8 cellular contexts compared by ENCODE assay signal in the genomic region with DNA sequence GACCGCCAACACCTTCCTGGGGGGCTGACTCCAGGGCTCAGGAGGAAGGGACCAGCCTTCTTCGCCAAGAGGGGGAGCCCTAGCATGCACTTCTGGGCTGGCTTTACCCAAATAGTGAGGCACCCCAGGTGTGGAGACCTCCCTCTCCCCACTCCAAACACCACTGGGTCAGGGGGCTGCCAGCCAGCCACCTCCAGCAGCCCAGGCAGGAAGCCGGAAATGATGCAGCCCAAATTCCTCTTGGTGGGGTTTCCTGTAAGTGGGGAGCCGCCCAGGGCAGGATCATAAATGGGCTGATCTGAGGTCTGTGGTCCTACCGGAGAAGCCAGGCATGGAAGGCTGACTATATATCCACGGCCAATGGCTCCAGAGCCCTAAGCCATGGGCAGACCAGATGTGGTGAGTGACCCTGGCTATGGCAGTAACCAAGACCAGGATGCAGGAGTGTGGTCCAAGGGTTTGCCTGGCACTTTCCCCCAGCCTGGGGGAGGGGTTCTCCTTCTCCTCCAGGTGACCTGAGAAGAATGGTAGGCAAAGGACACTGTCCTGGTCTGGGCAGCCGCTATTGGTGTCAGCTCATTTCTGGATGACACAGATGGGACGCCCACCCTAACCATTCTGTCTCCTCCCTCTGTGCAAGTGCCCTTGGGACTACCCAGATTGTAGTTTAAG. TPM values are rescaled to one million over a fixed set of nuclear protein-coding genes. Genes with fewer than 3 reads are reported as not detected.
DNase-seq lines count a peak whose midpoint lies in the region; ATAC-seq, FAIRE-seq and TF ChIP-seq lines count a peak whose summit lies in the region.

No MANE protein-coding gene starts in this region.

- CTCF ChIA-PET in HepG2 (lab: Yijun Ruan, JAX; ENCODE audit: low intra/inter-chr PET ratio, low total read pairs), result no interaction called here

- peaks cover 31% of the 10 kb centered on the region for H3K4me1 ChIP-seq in HepG2 (ENCODE audit: insufficient read depth, low read length)

- TF ChIP-seq POLR2A in HepG2 (IDR thresholded peaks at IDR 0.05; ENCODE audit: insufficient read depth in 1 of 2, low read depth in 2 of 2, low read length in 2 of 2) (no peak), GM18505 (IDR thresholded peaks at IDR 0.05; ENCODE audit: borderline replicate concordance, extremely low read depth, insufficient read depth, insufficient read length) (no peak)

- H3K4me2 ChIP-seq in HepG2 (ENCODE audit: low read depth, low read length), result no peak overlapping the region

- no peak for FAIRE-seq in HepG2 (lab: Jason Lieb, UNC)

- 97% methylated on average over 5 of the region's 8 CpGs for WGBS in HepG2 (ENCODE audit: low lambda C conversion rate)

- TF ChIP-seq CTCF in HL-60 (IDR thresholded peaks at IDR 0.05; ENCODE audit: insufficient read depth, low read length) (peak; percentile 3), HepG2 (CRISPR knock-in tag; IDR thresholded peaks at IDR 0.05) (peak; percentile 32)

- DNase-seq in 8988T (peak; percentile 61), HL-60 (ENCODE audit: low read depth in 1 of 2, low spot score in 1 of 2) (no peak), HepG2 (ENCODE audit: low spot score) (no peak), SKM-1 treated with dmso at 0.1 percent for 144 hours (lab: John Stamatoyannopoulos, UW; ENCODE audit: unreplicated experiment) (no peak), AG08396 (ENCODE audit: low spot score) (no peak), NCI-H774 (lab: John Stamatoyannopoulos, UW) (no peak)
- peak; percentile 54 for DNase-seq in activated naive CD8-positive, alpha-beta T cell treated with anti-CD3 and anti-CD28 coated beads, Interleukin-2, amount 10 ng/mL, durations not matched to agents 7 days and 5 days

- H3K4me1 Mint-ChIP-seq in activated naive CD8-positive, alpha-beta T cell treated with anti-CD3 and anti-CD28 coated beads, Interleukin-2, amount 10 ng/mL, durations not matched to agents 7 days and 5 days, result peaks cover 43% of the 10 kb centered on the region

- in situ Hi-C loops in HepG2 (cut with HindIII; ENCODE audit: extremely low pct_ligation_motif_present, low pct_unique_long_range_greater_than_20kb), result no loop called here

- peaks cover 14% of the 10 kb centered on the region; the same call in 1 of the 2 replicates for H4K20me1 ChIP-seq in HepG2 (ENCODE audit: insufficient read depth, low read length)

- H3K9ac ChIP-seq in HepG2 (ENCODE audit: insufficient read depth, low read depth, low read length), result no peak overlapping the region

- H3K27me3 Mint-ChIP-seq in activated naive CD8-positive, alpha-beta T cell treated with anti-CD3 and anti-CD28 coated beads, Interleukin-2, amount 10 ng/mL, durations not matched to agents 7 days and 5 days, result no peaks in the 10 kb centered on the region

- no peaks in the 10 kb centered on the region for H3K9me3 Mint-ChIP-seq in activated naive CD8-positive, alpha-beta T cell treated with anti-CD3 and anti-CD28 coated beads, Interleukin-2, amount 10 ng/mL, durations not matched to agents 7 days and 5 days

- no peaks in the 10 kb centered on the region for H3K27me3 ChIP-seq in HL-60 (ENCODE audit: insufficient read depth, poor library complexity, severe bottlenecking)
- H3K27me3 ChIP-seq in HepG2 (ENCODE audit: control insufficient read depth in 1 of 2, insufficient read depth in 2 of 2, low read length in 2 of 2), result no peaks in the 10 kb centered on the region

- no peak for TF ChIP-seq EP300 in HepG2 (IDR thresholded peaks at IDR 0.05; ENCODE audit: low read depth in 2 of 2, low read length in 2 of 2)
- TF ChIP-seq EP300 in HepG2 (CRISPR knock-in tag; IDR thresholded peaks at IDR 0.05; ENCODE audit: borderline replicate concordance), result no peak

- H3K36me3 ChIP-seq in HepG2 (replicated peaks in 1 of 2; ENCODE audit: control insufficient read depth in 1 of 2, insufficient read depth in 2 of 2, low read length in 2 of 2), result peaks cover 1 to 3% of the 10 kb centered on the region in 2 experiments; a peak in 3 of 5 replicates

- peaks cover 6% of the 10 kb centered on the region for H3K36me3 Mint-ChIP-seq in activated naive CD8-positive, alpha-beta T cell treated with anti-CD3 and anti-CD28 coated beads, Interleukin-2, amount 10 ng/mL, durations not matched to agents 7 days and 5 days

- H3K27ac ChIP-seq in HL-60 (replicated peaks) (0 out of 2 replicates have a peak overlapping the region, but pooled peaks have one; percentile 2), HepG2 (ENCODE audit: extremely low read length, insufficient read depth, low read length) (no peak overlapping the region)

- no TSS peak for BruUV-seq in HepG2 (replicated peaks; lab: Mats Ljungman, UMichigan)

- POLR2A ChIA-PET in activated naive CD8-positive, alpha-beta T cell treated with anti-CD3 and anti-CD28 coated beads, Interleukin-2, amount 10 ng/mL, durations not matched to agents 7 days and 5 days (lab: Charles Lee), result interaction anchor here (0.5 to 3.7 kb wide), 4 partner anchors 17 to 444 kb away, joined by 3 to 34 read pairs (median 6); a partner anchor contains a TSS
- POLR2A ChIA-PET in HepG2 (lab: Yijun Ruan, JAX), result no interaction called here

- no peaks in the 10 kb centered on the region for H3K9me3 ChIP-seq in HepG2 (ENCODE audit: low read length)

- peak overlapping the region; percentile 16 for H3K4me3 Mint-ChIP-seq in activated naive CD8-positive, alpha-beta T cell treated with anti-CD3 and anti-CD28 coated beads, Interleukin-2, amount 10 ng/mL, durations not matched to agents 7 days and 5 days

- intact Hi-C loops in HepG2 (cut with micrococcal nuclease; ENCODE audit: unreplicated experiment), result no loop called here

- H2AFZ ChIP-seq in HepG2 (ENCODE audit: low read length), result no peak overlapping the region

- peak overlapping the region; percentile 83 for H3K27ac Mint-ChIP-seq in activated naive CD8-positive, alpha-beta T cell treated with anti-CD3 and anti-CD28 coated beads, Interleukin-2, amount 10 ng/mL, durations not matched to agents 7 days and 5 days

- TF ChIP-seq RAD21 in HepG2 (CRISPR knock-in tag; IDR thresholded peaks at IDR 0.05), result no peak

- no peak for ATAC-seq in activated naive CD8-positive, alpha-beta T cell treated with anti-CD3 and anti-CD28 coated beads, Interleukin-2, amount 10 ng/mL, durations not matched to agents 7 days and 5 days (ENCODE audit: low read depth)
- no peak for ATAC-seq in HepG2
- no peak for ATAC-seq in GM18505 (IDR thresholded peaks at IDR 0.05; ENCODE audit: unreplicated experiment)

- H3K4me3 ChIP-seq in HL-60 (replicated peaks; ENCODE audit: insufficient read depth, low read length) (no peak overlapping the region), HepG2 (replicated peaks in 1 of 3; ENCODE audit: insufficient read depth in 1 of 3, low read depth in 2 of 3, low read length in 3 of 3) (no peak overlapping the region)

- peaks cover 23% of the 10 kb centered on the region for H3K79me2 ChIP-seq in HepG2 (ENCODE audit: insufficient read depth, low read length)

RNA-seq across cellular contexts. Expression of a gene that starts 4.2 kb away (rescaled TPM):
- total RNA-seq in activated naive CD8-positive, alpha-beta T cell treated with anti-CD3 and anti-CD28 coated beads, Interleukin-2, amount 10 ng/mL, durations not matched to agents 7 days and 5 days, result 10 to 100 TPM; 73.3 to 73.4 TPM
- 12.9 and 14.2 TPM in 2 replicates for total RNA-seq in HepG2 (2016; rRNA removed; fragmentation: Illumina TruSeq; extraction: Trizol)
- total RNA-seq in HepG2 (2016; cell fraction: cytosol; rRNA removed; fragmentation: Illumina TruSeq; extraction: Trizol; ENCODE audit: low read depth), result 6.7 and 9.1 TPM in 2 replicates
- total RNA-seq in HepG2 (2016; cell fraction: insoluble cytoplasmic fraction; rRNA removed; fragmentation: Illumina TruSeq; extraction: Trizol), result 11.3 and 13.5 TPM in 2 replicates
- total RNA-seq in HepG2 (2016; cell fraction: membrane; rRNA removed; fragmentation: Illumina TruSeq; extraction: Trizol), result 23.5 and 27.1 TPM in 2 replicates
- 11.7 and 17.3 TPM in 2 replicates for total RNA-seq in HepG2 (2016; cell fraction: nucleus; rRNA removed; fragmentation: Illumina TruSeq; extraction: Trizol)
- 30.8 and 31.5 TPM in 2 replicates for polyA plus RNA-seq in HepG2 (2011; rRNA removed)
- 17.1 and 24.2 TPM in 2 replicates for polyA plus RNA-seq in HepG2 (2011; cell fraction: cytosol; rRNA removed)
- polyA plus RNA-seq in HepG2 (2011; cell fraction: nucleus; rRNA removed), result 56.8 and 69.2 TPM in 2 replicates
- 15.9 and 22.4 TPM in 2 replicates for polyA plus RNA-seq in HepG2 (2012)
- polyA plus RNA-seq in HepG2 (2016; cell fraction: cytosol; fragmentation: Illumina TruSeq; extraction: Trizol; ENCODE audit: low read depth), result 12.0 and 13.0 TPM in 2 replicates
- 17.0 and 22.9 TPM in 2 replicates for polyA plus RNA-seq in HepG2 (2016; cell fraction: insoluble cytoplasmic fraction; fragmentation: Illumina TruSeq; extraction: Trizol; ENCODE audit: low read depth)
- polyA plus RNA-seq in HepG2 (2016; cell fraction: membrane; fragmentation: Illumina TruSeq; extraction: Trizol; ENCODE audit: low read depth), result 26.3 and 34.9 TPM in 2 replicates
- 31.9 and 33.9 TPM in 2 replicates for polyA plus RNA-seq in HepG2 (2016; cell fraction: nucleus; fragmentation: Illumina TruSeq; extraction: Trizol; ENCODE audit: insufficient read depth, low read depth)
- polyA minus RNA-seq in HepG2 (2011; rRNA and poly(A)+ RNA removed; ENCODE audit: low replicate concordance), result 51.4 and 110 TPM in 2 replicates
- 17.5 and 20.2 TPM in 2 replicates for polyA minus RNA-seq in HepG2 (2011; cell fraction: cytosol; rRNA and poly(A)+ RNA removed)
- 22.8 and 25.5 TPM in 2 replicates for polyA minus RNA-seq in HepG2 (2011; cell fraction: nucleus; rRNA and poly(A)+ RNA removed)

RNA-seq across cellular contexts. Expression of a gene that starts 7.7 kb away (rescaled TPM):
- total RNA-seq in activated naive CD8-positive, alpha-beta T cell treated with anti-CD3 and anti-CD28 coated beads, Interleukin-2, amount 10 ng/mL, durations not matched to agents 7 days and 5 days, result 1 to 10 TPM; 6.0 to 7.9 TPM
- total RNA-seq in HepG2 (2016; rRNA removed; fragmentation: Illumina TruSeq; extraction: Trizol), result 1.6 and 1.7 TPM in 2 replicates
- 0.71 and 0.79 TPM in 2 replicates for total RNA-seq in HepG2 (2016; cell fraction: cytosol; rRNA removed; fragmentation: Illumina TruSeq; extraction: Trizol; ENCODE audit: low read depth)
- total RNA-seq in HepG2 (2016; cell fraction: insoluble cytoplasmic fraction; rRNA removed; fragmentation: Illumina TruSeq; extraction: Trizol), result 0.76 and 1.6 TPM in 2 replicates
- total RNA-seq in HepG2 (2016; cell fraction: membrane; rRNA removed; fragmentation: Illumina TruSeq; extraction: Trizol), result 1.5 and 1.9 TPM in 2 replicates
- 2.0 and 2.4 TPM in 2 replicates for total RNA-seq in HepG2 (2016; cell fraction: nucleus; rRNA removed; fragmentation: Illumina TruSeq; extraction: Trizol)
- polyA plus RNA-seq in HepG2 (2011; rRNA removed), result 1.8 and 2.2 TPM in 2 replicates
- polyA plus RNA-seq in HepG2 (2011; cell fraction: cytosol; rRNA removed), result 0.83 and 1.4 TPM in 2 replicates
- polyA plus RNA-seq in HepG2 (2011; cell fraction: nucleus; rRNA removed), result 9.9 and 14.7 TPM in 2 replicates
- polyA plus RNA-seq in HepG2 (2012), result 1.2 and 2.1 TPM in 2 replicates
- polyA plus RNA-seq in HepG2 (2016; cell fraction: cytosol; fragmentation: Illumina TruSeq; extraction: Trizol; ENCODE audit: low read depth), result 0.67 and 0.84 TPM in 2 replicates
- polyA plus RNA-seq in HepG2 (2016; cell fraction: insoluble cytoplasmic fraction; fragmentation: Illumina TruSeq; extraction: Trizol; ENCODE audit: low read depth), result 1.7 and 2.2 TPM in 2 replicates
- polyA plus RNA-seq in HepG2 (2016; cell fraction: membrane; fragmentation: Illumina TruSeq; extraction: Trizol; ENCODE audit: low read depth), result 1.7 and 1.9 TPM in 2 replicates
- polyA plus RNA-seq in HepG2 (2016; cell fraction: nucleus; fragmentation: Illumina TruSeq; extraction: Trizol; ENCODE audit: insufficient read depth, low read depth), result 6.1 and 8.4 TPM in 2 replicates
- polyA minus RNA-seq in HepG2 (2011; rRNA and poly(A)+ RNA removed; ENCODE audit: low replicate concordance), result 3.0 and 21.2 TPM in 2 replicates
- polyA minus RNA-seq in HepG2 (2011; cell fraction: cytosol; rRNA and poly(A)+ RNA removed), result 1.5 and 1.8 TPM in 2 replicates
- 0.75 and 1.8 TPM in 2 replicates for polyA minus RNA-seq in HepG2 (2011; cell fraction: nucleus; rRNA and poly(A)+ RNA removed)

RNA-seq across cellular contexts. Expression of a gene that starts 16.7 kb away (rescaled TPM):
- 100 to 1,000 TPM; 154 to 155 TPM for total RNA-seq in activated naive CD8-positive, alpha-beta T cell treated with anti-CD3 and anti-CD28 coated beads, Interleukin-2, amount 10 ng/mL, durations not matched to agents 7 days and 5 days
- 9.9 and 25.7 TPM in 2 replicates for total RNA-seq in HepG2 (2016; rRNA removed; fragmentation: Illumina TruSeq; extraction: Trizol)
- total RNA-seq in HepG2 (2016; cell fraction: cytosol; rRNA removed; fragmentation: Illumina TruSeq; extraction: Trizol; ENCODE audit: low read depth), result 17.6 and 23.7 TPM in 2 replicates
- 9.5 and 27.0 TPM in 2 replicates for total RNA-seq in HepG2 (2016; cell fraction: insoluble cytoplasmic fraction; rRNA removed; fragmentation: Illumina TruSeq; extraction: Trizol)
- 15.6 and 16.0 TPM in 2 replicates for total RNA-seq in HepG2 (2016; cell fraction: membrane; rRNA removed; fragmentation: Illumina TruSeq; extraction: Trizol)
- 23.1 and 26.1 TPM in 2 replicates for total RNA-seq in HepG2 (2016; cell fraction: nucleus; rRNA removed; fragmentation: Illumina TruSeq; extraction: Trizol)
- polyA plus RNA-seq in HepG2 (2011; rRNA removed), result 16.9 and 29.2 TPM in 2 replicates
- 15.5 and 31.8 TPM in 2 replicates for polyA plus RNA-seq in HepG2 (2011; cell fraction: cytosol; rRNA removed)
- polyA plus RNA-seq in HepG2 (2011; cell fraction: nucleus; rRNA removed), result 136 and 174 TPM in 2 replicates
- polyA plus RNA-seq in HepG2 (2012), result 12.7 and 18.1 TPM in 2 replicates
- polyA plus RNA-seq in HepG2 (2016; cell fraction: cytosol; fragmentation: Illumina TruSeq; extraction: Trizol; ENCODE audit: low read depth), result 9.2 and 10.2 TPM in 2 replicates
- 8.5 and 9.5 TPM in 2 replicates for polyA plus RNA-seq in HepG2 (2016; cell fraction: insoluble cytoplasmic fraction; fragmentation: Illumina TruSeq; extraction: Trizol; ENCODE audit: low read depth)
- polyA plus RNA-seq in HepG2 (2016; cell fraction: membrane; fragmentation: Illumina TruSeq; extraction: Trizol; ENCODE audit: low read depth), result 10.4 and 10.9 TPM in 2 replicates
- polyA plus RNA-seq in HepG2 (2016; cell fraction: nucleus; fragmentation: Illumina TruSeq; extraction: Trizol; ENCODE audit: insufficient read depth, low read depth), result 51.8 and 59.8 TPM in 2 replicates
- polyA minus RNA-seq in HepG2 (2011; rRNA and poly(A)+ RNA removed; ENCODE audit: low replicate concordance), result 25.1 and 43.5 TPM in 2 replicates
- 18.8 and 20.0 TPM in 2 replicates for polyA minus RNA-seq in HepG2 (2011; cell fraction: cytosol; rRNA and poly(A)+ RNA removed)
- 16.1 and 22.5 TPM in 2 replicates for polyA minus RNA-seq in HepG2 (2011; cell fraction: nucleus; rRNA and poly(A)+ RNA removed)

RNA-seq across cellular contexts. Expression of a gene that starts 18.4 kb away (rescaled TPM):
- total RNA-seq in activated naive CD8-positive, alpha-beta T cell treated with anti-CD3 and anti-CD28 coated beads, Interleukin-2, amount 10 ng/mL, durations not matched to agents 7 days and 5 days, result 10 to 100 TPM; 20.0 to 20.4 TPM
- 4.8 and 7.7 TPM in 2 replicates for total RNA-seq in HepG2 (2016; rRNA removed; fragmentation: Illumina TruSeq; extraction: Trizol)
- total RNA-seq in HepG2 (2016; cell fraction: cytosol; rRNA removed; fragmentation: Illumina TruSeq; extraction: Trizol; ENCODE audit: low read depth), result 0.44 and 0.91 TPM in 2 replicates
- 5.0 and 7.3 TPM in 2 replicates for total RNA-seq in HepG2 (2016; cell fraction: insoluble cytoplasmic fraction; rRNA removed; fragmentation: Illumina TruSeq; extraction: Trizol)
- 3.2 and 3.6 TPM in 2 replicates for total RNA-seq in HepG2 (2016; cell fraction: membrane; rRNA removed; fragmentation: Illumina TruSeq; extraction: Trizol)
- 6.6 and 6.7 TPM in 2 replicates for total RNA-seq in HepG2 (2016; cell fraction: nucleus; rRNA removed; fragmentation: Illumina TruSeq; extraction: Trizol)
- polyA plus RNA-seq in HepG2 (2011; rRNA removed), result 2.4 and 2.9 TPM in 2 replicates
- 2.6 and 2.7 TPM in 2 replicates for polyA plus RNA-seq in HepG2 (2011; cell fraction: cytosol; rRNA removed)
- 2.3 and 2.7 TPM in 2 replicates for polyA plus RNA-seq in HepG2 (2011; cell fraction: nucleus; rRNA removed)
- polyA plus RNA-seq in HepG2 (2012), result 2.3 and 2.8 TPM in 2 replicates
- 0.60 and 0.61 TPM in 2 replicates for polyA plus RNA-seq in HepG2 (2016; cell fraction: cytosol; fragmentation: Illumina TruSeq; extraction: Trizol; ENCODE audit: low read depth)
- polyA plus RNA-seq in HepG2 (2016; cell fraction: insoluble cytoplasmic fraction; fragmentation: Illumina TruSeq; extraction: Trizol; ENCODE audit: low read depth), result 4.7 and 5.2 TPM in 2 replicates
- 1.9 and 2.1 TPM in 2 replicates for polyA plus RNA-seq in HepG2 (2016; cell fraction: membrane; fragmentation: Illumina TruSeq; extraction: Trizol; ENCODE audit: low read depth)
- 8.6 and 9.0 TPM in 2 replicates for polyA plus RNA-seq in HepG2 (2016; cell fraction: nucleus; fragmentation: Illumina TruSeq; extraction: Trizol; ENCODE audit: insufficient read depth, low read depth)
- 9.2 and 15.6 TPM in 2 replicates for polyA minus RNA-seq in HepG2 (2011; rRNA and poly(A)+ RNA removed; ENCODE audit: low replicate concordance)
- 2.6 and 3.4 TPM in 2 replicates for polyA minus RNA-seq in HepG2 (2011; cell fraction: cytosol; rRNA and poly(A)+ RNA removed)
- polyA minus RNA-seq in HepG2 (2011; cell fraction: nucleus; rRNA and poly(A)+ RNA removed), result 3.6 and 5.5 TPM in 2 replicates

RNA-seq across cellular contexts. Expression of a gene that starts 37.5 kb away (rescaled TPM):
- total RNA-seq in activated naive CD8-positive, alpha-beta T cell treated with anti-CD3 and anti-CD28 coated beads, Interleukin-2, amount 10 ng/mL, durations not matched to agents 7 days and 5 days, result 1 to 10 TPM; 8.2 to 9.0 TPM
- total RNA-seq in HepG2 (2016; rRNA removed; fragmentation: Illumina TruSeq; extraction: Trizol), result 0.42 TPM in 1 of 2 replicates, not detected in the other
- 0.10 TPM in 1 of 2 replicates, not detected in the other for total RNA-seq in HepG2 (2016; cell fraction: cytosol; rRNA removed; fragmentation: Illumina TruSeq; extraction: Trizol; ENCODE audit: low read depth)
- 0.15 and 0.39 TPM in 2 replicates for total RNA-seq in HepG2 (2016; cell fraction: insoluble cytoplasmic fraction; rRNA removed; fragmentation: Illumina TruSeq; extraction: Trizol)
- 0.14 TPM in 1 of 2 replicates, not detected in the other for total RNA-seq in HepG2 (2016; cell fraction: membrane; rRNA removed; fragmentation: Illumina TruSeq; extraction: Trizol)
- total RNA-seq in HepG2 (2016; cell fraction: nucleus; rRNA removed; fragmentation: Illumina TruSeq; extraction: Trizol), result 0.38 and 0.71 TPM in 2 replicates
- 0.82 and 1.2 TPM in 2 replicates for polyA plus RNA-seq in HepG2 (2011; rRNA removed)
- 0.20 and 0.22 TPM in 2 replicates for polyA plus RNA-seq in HepG2 (2011; cell fraction: cytosol; rRNA removed)
- polyA plus RNA-seq in HepG2 (2011; cell fraction: nucleus; rRNA removed), result 10.2 and 12.8 TPM in 2 replicates
- polyA plus RNA-seq in HepG2 (2012), result 0.16 and 0.25 TPM in 2 replicates
- polyA plus RNA-seq in HepG2 (2016; cell fraction: cytosol; fragmentation: Illumina TruSeq; extraction: Trizol; ENCODE audit: low read depth), result 0.12 TPM in 1 of 2 replicates, not detected in the other
- polyA plus RNA-seq in HepG2 (2016; cell fraction: insoluble cytoplasmic fraction; fragmentation: Illumina TruSeq; extraction: Trizol; ENCODE audit: low read depth), result 0.20 TPM in 1 of 2 replicates, not detected in the other
- polyA plus RNA-seq in HepG2 (2016; cell fraction: membrane; fragmentation: Illumina TruSeq; extraction: Trizol; ENCODE audit: low read depth), result not detected in 2 replicates
- 0.96 and 2.4 TPM in 2 replicates for polyA plus RNA-seq in HepG2 (2016; cell fraction: nucleus; fragmentation: Illumina TruSeq; extraction: Trizol; ENCODE audit: insufficient read depth, low read depth)
- polyA minus RNA-seq in HepG2 (2011; rRNA and poly(A)+ RNA removed; ENCODE audit: low replicate concordance), result 4.6 TPM in 1 of 2 replicates, not detected in the other
- polyA minus RNA-seq in HepG2 (2011; cell fraction: cytosol; rRNA and poly(A)+ RNA removed), result not detected in 2 replicates
- 0.50 and 0.52 TPM in 2 replicates for polyA minus RNA-seq in HepG2 (2011; cell fraction: nucleus; rRNA and poly(A)+ RNA removed)

Comparison
In these comparisons a context has a peak if more than half of its experiments do, and no peak if none do; other contexts are left out.
1. DNase-seq: peak in 8988T (single experiment) and activated naive CD8-positive, alpha-beta T cell treated with anti-CD3 and anti-CD28 coated beads, Interleukin-2, amount 10 ng/mL, durations not matched to agents 7 days and 5 days (single experiment); none in HL-60 (0 of 2), HepG2 (single experiment), SKM-1 treated with dmso at 0.1 percent for 144 hours (single experiment), AG08396 (single experiment) and NCI-H774 (single experiment).